In the genomic region with DNA sequence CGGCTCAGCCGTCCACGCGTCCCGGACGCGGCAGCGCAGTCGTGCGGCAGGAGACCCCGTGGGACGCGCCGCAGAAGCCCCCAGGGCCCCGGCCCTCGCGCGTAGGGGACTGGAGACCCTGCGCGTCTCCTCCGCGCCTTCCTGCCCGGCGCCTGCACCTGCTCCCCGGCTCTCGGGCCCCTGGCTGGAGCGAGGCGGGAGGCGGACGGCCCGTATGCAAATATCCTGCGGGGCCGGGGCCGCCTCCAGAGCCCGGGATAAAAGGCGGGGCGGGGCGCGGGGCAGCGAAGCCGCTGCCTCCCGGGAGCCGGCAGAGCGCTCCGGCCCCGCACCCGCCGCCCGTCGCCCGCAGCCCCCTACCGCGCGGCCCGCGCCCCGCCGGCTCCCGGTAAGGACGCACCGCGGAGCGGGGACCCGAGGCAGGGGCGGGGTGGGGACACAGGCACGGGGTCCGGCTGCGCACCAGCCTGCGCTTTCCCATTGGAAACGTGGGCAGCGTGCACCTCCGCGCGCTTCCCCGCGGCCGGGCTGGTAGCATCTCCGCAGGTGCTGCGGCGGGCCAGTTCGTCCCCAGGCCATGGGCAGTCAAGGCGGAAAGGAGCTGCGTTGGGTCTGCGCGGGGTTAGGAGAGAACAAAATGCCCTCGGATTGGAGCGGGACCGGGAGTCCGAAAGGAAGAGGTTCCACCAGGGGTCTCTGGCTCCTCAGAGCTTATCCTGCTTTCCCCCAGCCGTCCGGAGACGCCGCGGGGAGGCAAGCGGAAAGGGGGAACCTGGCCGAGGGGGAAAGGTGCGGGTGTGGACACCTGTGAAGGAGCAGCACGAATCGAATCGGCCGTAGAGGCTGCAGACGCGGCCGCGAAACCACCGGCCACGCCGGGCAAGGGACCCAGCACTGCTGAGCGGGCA, we compare ENCODE assay signal across 8 cellular contexts. TPM values are rescaled to one million over a fixed set of nuclear protein-coding genes. Genes with fewer than 3 reads are reported as not detected.
DNase-seq lines count a peak whose midpoint lies in the region; ATAC-seq and TF ChIP-seq lines count a peak whose summit lies in the region.

A gene with protein sequence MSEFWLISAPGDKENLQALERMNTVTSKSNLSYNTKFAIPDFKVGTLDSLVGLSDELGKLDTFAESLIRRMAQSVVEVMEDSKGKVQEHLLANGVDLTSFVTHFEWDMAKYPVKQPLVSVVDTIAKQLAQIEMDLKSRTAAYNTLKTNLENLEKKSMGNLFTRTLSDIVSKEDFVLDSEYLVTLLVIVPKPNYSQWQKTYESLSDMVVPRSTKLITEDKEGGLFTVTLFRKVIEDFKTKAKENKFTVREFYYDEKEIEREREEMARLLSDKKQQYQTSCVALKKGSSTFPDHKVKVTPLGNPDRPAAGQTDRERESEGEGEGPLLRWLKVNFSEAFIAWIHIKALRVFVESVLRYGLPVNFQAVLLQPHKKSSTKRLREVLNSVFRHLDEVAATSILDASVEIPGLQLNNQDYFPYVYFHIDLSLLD (plus strand): TSS at position 287 of the 908 bp plus-strand sequence. CDS start 1,220 bp downstream, outside the sequence.

- no peaks in the 10 kb centered on the region for H3K9me3 ChIP-seq in upper lobe of right lung

- peaks cover 37% of the 10 kb centered on the region for H3K27me3 ChIP-seq in brain microvascular endothelial cell (replicated peaks)
- peaks cover 54% of the 10 kb centered on the region for H3K27me3 ChIP-seq in upper lobe of right lung

- in situ Hi-C loops in brain microvascular endothelial cell (cut with HindIII; ENCODE audit: low pct_ligation_motif_present, low sequenced_read_pairs), result no loop called here

- H3K4me3 ChIP-seq in brain microvascular endothelial cell (ENCODE audit: low read depth, low read length) (peak within 1 kb of the TSS; percentile 29), lower leg skin (ENCODE audit: low read depth, poor library complexity, severe bottlenecking) (no peak within 1 kb of the TSS), upper lobe of right lung (peak within 1 kb of the TSS; percentile 49)

- no peak for TF ChIP-seq CTCF in brain microvascular endothelial cell (IDR thresholded peaks at IDR 0.05; ENCODE audit: low read depth, low read length, missing control alignments)
- no peak for TF ChIP-seq CTCF in lower leg skin (IDR thresholded peaks at IDR 0.05)
- no peak for TF ChIP-seq CTCF in upper lobe of right lung (IDR thresholded peaks at IDR 0.05)

- WGBS in lower leg skin, 2 donors, result 2 to 3% methylated on average over 31 to 79 of the region's 109 CpGs

- H3K4me1 ChIP-seq in upper lobe of right lung, result peaks cover 5% of the 10 kb centered on the region

- H3K27ac ChIP-seq in brain microvascular endothelial cell, result no peak within 1 kb of the TSS
- no peak within 1 kb of the TSS for H3K27ac ChIP-seq in upper lobe of right lung

- no peak for TF ChIP-seq POLR2A in lower leg skin (IDR thresholded peaks at IDR 0.05)

- intact Hi-C loops in lower leg skin (cut with DNase I; ENCODE audit: low total_unique reads) (no loop called here), upper lobe of right lung (cut with DNase I) (no loop called here)

- H3K36me3 ChIP-seq in brain microvascular endothelial cell (replicated peaks) (no peaks in the 10 kb centered on the region), upper lobe of right lung (no peaks in the 10 kb centered on the region)

- ATAC-seq in GM21390 (IDR thresholded peaks at IDR 0.05; ENCODE audit: unreplicated experiment) (peak; percentile 75), upper lobe of right lung (peak; percentile 88)

- peak; percentile 47 for DNase-seq in NCI-H2029 (lab: John Stamatoyannopoulos, UW)
- DNase-seq in NCI-H2029 treated with DMSO at 0.1 percent for 48 hours (lab: John Stamatoyannopoulos, UW), result no peak
- peak; percentile 56 for DNase-seq in NAMALWA (ENCODE audit: low spot score)
- DNase-seq in brain microvascular endothelial cell, result no peak
- no peak for DNase-seq in lower leg skin (ENCODE audit: low spot score in 2 of 2)
- DNase-seq in upper lobe of right lung, result peak; percentile 82
- DNase-seq in KG1 (lab: John Stamatoyannopoulos, UW), result no peak

RNA-seq across cellular contexts. Expression of the gene that starts here (rescaled TPM):
- total RNA-seq in lower leg skin (100 to 1,000 TPM; 130 to 418 (median 211) TPM), upper lobe of right lung (not detected)

Comparison
In these comparisons a context has a peak if more than half of its experiments do, and no peak if none do; other contexts are left out.
1. RNA of the gene that starts here (total RNA-seq): 130 to 418 TPM in lower leg skin; not detected in upper lobe of right lung (single experiment); every median in the first group is over 100 times any median in the second.
2. DNase-seq: peak in NCI-H2029 (single experiment) and NAMALWA (single experiment); none in NCI-H2029 treated with DMSO at 0.1 percent for 48 hours (single experiment), brain microvascular endothelial cell (single experiment), lower leg skin (0 of 2) and KG1 (single experiment).
3. Peak in DNase-seq, ATAC-seq and H3K4me3 ChIP-seq in upper lobe of right lung; RNA of the gene not detected or under 1 TPM.